8 cellular contexts compared by ENCODE assay signal in the genomic region with DNA sequence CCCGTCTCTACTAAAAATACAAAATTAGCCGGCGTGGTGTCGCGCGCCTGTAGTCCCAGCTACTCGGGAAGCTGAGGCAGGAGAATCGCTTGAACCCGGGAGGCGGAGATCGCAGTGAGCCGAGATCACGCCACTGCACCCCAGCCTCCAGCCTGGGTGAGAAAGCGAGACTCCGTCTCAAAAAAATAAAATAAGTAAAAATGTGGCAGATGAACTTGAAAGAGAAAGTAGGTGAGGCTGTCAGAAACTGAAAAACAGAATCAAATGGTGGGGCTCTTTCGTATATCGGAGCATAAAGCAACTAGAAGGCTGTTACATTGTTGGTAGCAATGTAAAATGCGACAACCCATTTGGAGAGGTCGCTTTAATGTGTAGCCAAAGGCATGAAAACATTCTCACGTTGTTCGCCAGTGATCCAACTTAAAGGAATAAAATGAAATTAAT.
DNase-seq lines count a peak whose midpoint lies in the region; ATAC-seq and TF ChIP-seq lines count a peak whose summit lies in the region.

No MANE protein-coding gene starts in this region.

- ATAC-seq in HG03159 (IDR thresholded peaks at IDR 0.05; ENCODE audit: unreplicated experiment) (peak; percentile 10), HG03565 (IDR thresholded peaks at IDR 0.05; ENCODE audit: unreplicated experiment) (no peak), HG02588 (IDR thresholded peaks at IDR 0.05; ENCODE audit: unreplicated experiment) (no peak)
- no peak for ATAC-seq in activated naive CD8-positive, alpha-beta T cell treated with anti-CD3 and anti-CD28 coated beads, Interleukin-2, amount 50 U/mL, for 24 hours
- no peak for ATAC-seq in stimulated activated naive CD8-positive, alpha-beta T cell treated with anti-CD3 and anti-CD28 coated beads, Interleukin-15, amount 100 ng/mL, for 72 hours

- H3K4me3 Mint-ChIP-seq in activated naive CD8-positive, alpha-beta T cell treated with anti-CD3 and anti-CD28 coated beads, Interleukin-2, amount 50 U/mL, for 24 hours, result peak overlapping the region; percentile 96
- peak overlapping the region; percentile 87 to 95 for H3K4me3 Mint-ChIP-seq in stimulated activated naive CD8-positive, alpha-beta T cell treated with anti-CD3 and anti-CD28 coated beads, Interleukin-15, amount 100 ng/mL, for 72 hours

- no peak for DNase-seq in activated naive CD8-positive, alpha-beta T cell treated with anti-CD3 and anti-CD28 coated beads, Interleukin-2, amount 50 U/mL, for 24 hours
- peak; percentile 9 for DNase-seq in iris pigment epithelial cell (ENCODE audit: low read depth)
- DNase-seq in stimulated activated naive CD8-positive, alpha-beta T cell treated with anti-CD3 and anti-CD28 coated beads, Interleukin-15, amount 100 ng/mL, for 72 hours, result no peak
- DNase-seq in activated CD8-positive, alpha-beta memory T cell treated with anti-CD3 and anti-CD28 coated beads, Interleukin-2, amount 50 U/mL, for 48 hours, result no peak

- H3K36me3 Mint-ChIP-seq in activated naive CD8-positive, alpha-beta T cell treated with anti-CD3 and anti-CD28 coated beads, Interleukin-2, amount 50 U/mL, for 24 hours (ENCODE audit: low read depth), result peaks cover 48% of the 10 kb centered on the region

- TF ChIP-seq CTCF in GM12875 (IDR thresholded peaks at IDR 0.05; ENCODE audit: borderline replicate concordance, insufficient read depth, low read depth, low read length), result no peak

- H3K27me3 Mint-ChIP-seq in activated naive CD8-positive, alpha-beta T cell treated with anti-CD3 and anti-CD28 coated beads, Interleukin-2, amount 50 U/mL, for 24 hours, result no peaks in the 10 kb centered on the region
- no peaks in the 10 kb centered on the region for H3K27me3 Mint-ChIP-seq in stimulated activated naive CD8-positive, alpha-beta T cell treated with anti-CD3 and anti-CD28 coated beads, Interleukin-15, amount 100 ng/mL, for 72 hours

- H3K4me1 Mint-ChIP-seq in activated naive CD8-positive, alpha-beta T cell treated with anti-CD3 and anti-CD28 coated beads, Interleukin-2, amount 50 U/mL, for 24 hours, result peaks cover 48% of the 10 kb centered on the region
- peaks cover 34% of the 10 kb centered on the region for H3K4me1 Mint-ChIP-seq in stimulated activated naive CD8-positive, alpha-beta T cell treated with anti-CD3 and anti-CD28 coated beads, Interleukin-15, amount 100 ng/mL, for 72 hours

- H3K9me3 Mint-ChIP-seq in activated naive CD8-positive, alpha-beta T cell treated with anti-CD3 and anti-CD28 coated beads, Interleukin-2, amount 50 U/mL, for 24 hours, result peaks cover 18% of the 10 kb centered on the region
- H3K9me3 Mint-ChIP-seq in stimulated activated naive CD8-positive, alpha-beta T cell treated with anti-CD3 and anti-CD28 coated beads, Interleukin-15, amount 100 ng/mL, for 72 hours, result peaks cover 17 to 27% of the 10 kb centered on the region in 2 donors

- peak overlapping the region; percentile 60 for H3K4me3 ChIP-seq in GM12875 (ENCODE audit: low read depth, low read length)

- peak overlapping the region; percentile 98 for H3K27ac Mint-ChIP-seq in activated naive CD8-positive, alpha-beta T cell treated with anti-CD3 and anti-CD28 coated beads, Interleukin-2, amount 50 U/mL, for 24 hours
- H3K27ac Mint-ChIP-seq in stimulated activated naive CD8-positive, alpha-beta T cell treated with anti-CD3 and anti-CD28 coated beads, Interleukin-15, amount 100 ng/mL, for 72 hours, result peak overlapping the region; percentile 99 to 100
